ENCODE assay signal across 24 cellular contexts in the genomic region with DNA sequence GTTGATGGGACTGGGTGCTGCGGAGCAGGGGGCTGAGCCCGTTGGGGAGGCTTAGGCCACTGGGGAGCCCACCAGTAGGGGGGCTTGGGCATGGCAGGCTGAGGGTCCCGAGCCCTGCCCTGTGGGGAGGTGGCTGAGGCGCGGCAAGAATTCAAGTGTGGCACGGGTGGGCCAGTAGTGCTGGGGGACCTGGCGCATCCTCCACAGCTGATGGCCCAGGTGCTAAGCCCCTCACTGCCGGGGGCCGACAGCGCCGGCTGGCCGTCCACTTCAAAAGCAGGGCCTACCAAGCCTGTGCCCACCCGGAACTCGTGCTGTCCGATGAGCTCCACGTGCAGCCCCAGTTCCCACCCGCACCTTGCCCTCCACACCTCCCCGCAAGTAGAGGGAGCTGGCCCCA.
A peak's percentile ranks its signal among the peaks of the same experiment; 100 is the strongest.
DNase-seq lines count a peak whose midpoint lies in the region; ATAC-seq, FAIRE-seq and TF ChIP-seq lines count a peak whose summit lies in the region.
"Had no signal": no experiment of that assay in that cellular context is flagged by ENCODE, and none has a peak within 500 bp of the region (broad histone marks: within the 10 kb centered on the region; RNA-seq: fewer than 3 reads in every experiment).

No MANE protein-coding gene starts in this region.

- H3K4me1 Mint-ChIP-seq in H9, result peaks cover 2 to 27% of the 10 kb centered on the region in 2 experiments
- H3K4me1 Mint-ChIP-seq: CD4-positive, alpha-beta memory T cell had no signal

- H2BK15ac ChIP-seq in H9 (ENCODE audit: low read depth, low read length), result no peak overlapping the region

- H3K14ac ChIP-seq in H9 (ENCODE audit: insufficient read depth, low read length), result no peak overlapping the region

- H3K27me3 ChIP-seq in right cardiac atrium (ENCODE audit: control insufficient read depth, insufficient read depth) (no peaks in the 10 kb centered on the region), heart left ventricle (no peaks in the 10 kb centered on the region), HepG2 (ENCODE audit: control insufficient read depth in 1 of 2, insufficient read depth in 2 of 2, low read length in 2 of 2) (no peaks in the 10 kb centered on the region), spleen (replicated peaks in 1 of 7) (no peaks in the 10 kb centered on the region), aorta (ENCODE audit: control insufficient read depth in 1 of 2, insufficient read depth in 2 of 2, low read length in 1 of 2) (no peaks in the 10 kb centered on the region), H9 (ENCODE audit: insufficient read depth, low read length) (no peaks in the 10 kb centered on the region)

- POLR2A ChIA-PET in HepG2 (lab: Yijun Ruan, JAX), result no interaction called here
- POLR2A ChIA-PET in RWPE1 (lab: Yijun Ruan, JAX; ENCODE audit: low non-redundant PET), result no interaction called here

- intact Hi-C loops in right cardiac atrium (cut with DNase I) (no loop called here), heart left ventricle (cut with DNase I) (no loop called here), HepG2 (cut with micrococcal nuclease; ENCODE audit: unreplicated experiment) (no loop called here), spleen (cut with DNase I; ENCODE audit: low total_unique reads) (no loop called here), aorta (cut with DNase I) (no loop called here)

- no peak for TF ChIP-seq RAD21 in HepG2 (CRISPR knock-in tag; IDR thresholded peaks at IDR 0.05)

- H2AFZ ChIP-seq in HepG2 (ENCODE audit: low read length), result no peak overlapping the region
- no peak overlapping the region for H2AFZ ChIP-seq in H9 (ENCODE audit: low read length)
- H2AFZ ChIP-seq: GM23248 had no signal

- H3K9me3 ChIP-seq in right cardiac atrium (ENCODE audit: control insufficient read depth, low read length) (peaks cover 1% of the 10 kb centered on the region), heart left ventricle (peaks cover 0 to 29% (median 8%) of the 10 kb centered on the region in 12 donors), HepG2 (ENCODE audit: low read length) (peaks cover 88% of the 10 kb centered on the region), spleen (peaks cover 0 to 42% (median 29%) of the 10 kb centered on the region in 8 donors), aorta (ENCODE audit: control insufficient read depth, low read length) (peaks cover 5% of the 10 kb centered on the region), H9 (ENCODE audit: control insufficient read depth, low read depth, low read length) (peaks cover 54% of the 10 kb centered on the region)
- H3K9me3 ChIP-seq: A549 had no signal

- H3K27me3 Mint-ChIP-seq in H9 (ENCODE audit: low read depth), result no peaks in the 10 kb centered on the region
- H3K27me3 Mint-ChIP-seq: CD4-positive, alpha-beta memory T cell had no signal

- no peaks in the 10 kb centered on the region for H3K79me1 ChIP-seq in H9 (ENCODE audit: insufficient read depth, low read depth, low read length, poor library complexity, severe bottlenecking)

- ATAC-seq in right cardiac atrium, result peak in 1 of 2 donors; percentile 16
- ATAC-seq in heart left ventricle, result no peak
- ATAC-seq in HepG2, result no peak
- peak; percentile 54 for ATAC-seq in aorta (ENCODE audit: low FRiP score)
- ATAC-seq: A549, GM12878, HCT116 had no signal

- no peak overlapping the region for H4K5ac ChIP-seq in H9 (ENCODE audit: insufficient read length, low read depth, low read length)

- TF ChIP-seq CTCF in heart left ventricle (IDR thresholded peaks at IDR 0.05) (no peak), HepG2 (CRISPR knock-in tag; IDR thresholded peaks at IDR 0.05) (no peak), spleen (IDR thresholded peaks at IDR 0.05 in 8 of 11, conservative IDR thresholded peaks at IDR 0.05 in 3 of 11) (no peak), H9 (conservative IDR thresholded peaks at IDR 0.05) (no peak), RWPE1 (conservative IDR thresholded peaks at IDR 0.05; ENCODE audit: low read depth) (no peak)

- no TSS peak for BruUV-seq in HepG2 (replicated peaks; lab: Mats Ljungman, UMichigan)

- peaks cover 39 to 63% (median 59%) of the 10 kb centered on the region in 3 experiments for H3K36me3 Mint-ChIP-seq in H9 (ENCODE audit: insufficient read depth in 1 of 3, low read depth in 3 of 3)
- H3K36me3 Mint-ChIP-seq: CD4-positive, alpha-beta memory T cell had no signal

- no peak overlapping the region for H2BK12ac ChIP-seq in H9 (ENCODE audit: insufficient read length, low read depth, low read length)

- H3K4me2 ChIP-seq in HepG2 (ENCODE audit: low read depth, low read length) (no peak overlapping the region), H9 (ENCODE audit: insufficient read depth, insufficient read length, low read length) (no peak overlapping the region)
- H3K4me2 ChIP-seq: A549 had no signal

- no peak overlapping the region for H3T11ph ChIP-seq in H9 (ENCODE audit: low read length)

- no peaks in the 10 kb centered on the region for H3K23me2 ChIP-seq in H9 (ENCODE audit: insufficient read length, low read depth, low read length, poor library complexity, severe bottlenecking)

- no peak for FAIRE-seq in HepG2 (lab: Jason Lieb, UNC)
- FAIRE-seq: A549, G401.6, GM12878, GM19239, H1 had no signal

- H3K9me3 Mint-ChIP-seq in H9, result peaks cover 47 to 54% of the 10 kb centered on the region in 2 experiments

- H4K91ac ChIP-seq in H9 (ENCODE audit: insufficient read length, low read depth, low read length), result no peak overlapping the region

- DNase-seq in right cardiac atrium, result peak in 2 of 3 donors; percentile 28 to 40
- DNase-seq in heart left ventricle, result no peak
- DNase-seq in HepG2 (ENCODE audit: low spot score), result no peak
- DNase-seq in spleen, result peak; percentile 63
- DNase-seq in aorta, result no peak
- DNase-seq in H9, result no peak
- DNase-seq in RWPE1 (ENCODE audit: low spot score), result no peak
- DNase-seq: 8988T, ACHN, AML-193, C1 segment of cervical spinal cord, Calu3, COR-L47, DMS153, DND-41, GM23248, H7 had no signal

- CTCF ChIA-PET in HepG2 (lab: Yijun Ruan, JAX; ENCODE audit: low intra/inter-chr PET ratio, low total read pairs), result no interaction called here
- CTCF ChIA-PET in RWPE1 (lab: Yijun Ruan, JAX), result interaction anchor here (0.6 kb wide), 1 partner anchor 38 kb away, joined by 5 read pairs; no protein-coding TSS in a partner anchor

- no peak overlapping the region for H2BK120ac ChIP-seq in H9 (ENCODE audit: low read depth, low read length, poor library complexity, severe bottlenecking)

- no peak overlapping the region for H3K56ac ChIP-seq in H9 (ENCODE audit: insufficient read length, low read depth, low read length)

- H3K4ac ChIP-seq in H9 (ENCODE audit: low read depth, low read length), result no peak overlapping the region

- no peak overlapping the region for H3K27ac Mint-ChIP-seq in H9
- H3K27ac Mint-ChIP-seq: CD4-positive, alpha-beta memory T cell had no signal

- WGBS in right cardiac atrium, result 93% methylated on average over 18 of the region's 18 CpGs
- WGBS in heart left ventricle, 4 donors, result 81 to 94% (median 91%) methylated on average over 12 to 18 of the region's 18 CpGs
- 40% methylated on average over 6 of the region's 18 CpGs for WGBS in HepG2 (ENCODE audit: low lambda C conversion rate)
- 85 to 96% (median 92%) methylated on average over 2 to 18 of the region's 18 CpGs for WGBS in spleen, 5 donors
- 90 to 96% methylated on average over 13 to 18 of the region's 18 CpGs for WGBS in aorta, 2 donors
- WGBS in H9 (ENCODE audit: extremely low coverage, insufficient read length, low lambda C conversion rate), result no CpG with 5 or more reads among the region's 18 CpGs

- H3K27ac ChIP-seq in right cardiac atrium (ENCODE audit: low read length), result no peak overlapping the region
- H3K27ac ChIP-seq in heart left ventricle, result no peak overlapping the region
- H3K27ac ChIP-seq in HepG2 (ENCODE audit: extremely low read length, insufficient read depth, low read length), result no peak overlapping the region
- H3K27ac ChIP-seq in spleen, result no peak overlapping the region
- H3K27ac ChIP-seq in aorta (ENCODE audit: low read depth in 1 of 2, low read length in 2 of 2), result no peak overlapping the region
- H3K27ac ChIP-seq in H9 (ENCODE audit: insufficient read length, low read depth, low read length), result no peak overlapping the region
- no peak overlapping the region for H3K27ac ChIP-seq in RWPE1
- H3K27ac ChIP-seq: A549, GM23248 had no signal

- in situ Hi-C loops in HepG2 (cut with HindIII; ENCODE audit: extremely low pct_ligation_motif_present, low pct_unique_long_range_greater_than_20kb), result no loop called here

- H2BK5ac ChIP-seq in H9 (ENCODE audit: insufficient read length, low read length), result no peak overlapping the region

- no peak overlapping the region for H3K4me3 ChIP-seq in right cardiac atrium (ENCODE audit: low read length)
- H3K4me3 ChIP-seq in heart left ventricle, result no peak overlapping the region
- H3K4me3 ChIP-seq in HepG2 (replicated peaks in 1 of 3; ENCODE audit: insufficient read depth in 1 of 3, low read depth in 2 of 3, low read length in 3 of 3), result no peak overlapping the region
- no peak overlapping the region for H3K4me3 ChIP-seq in spleen
- H3K4me3 ChIP-seq in aorta (ENCODE audit: low read length in 2 of 2), result no peak overlapping the region
- H3K4me3 ChIP-seq: A549, GM12878, GM23248 had no signal

- TF ChIP-seq POLR2A in heart left ventricle (IDR thresholded peaks at IDR 0.05), result no peak
- TF ChIP-seq POLR2A in HepG2 (IDR thresholded peaks at IDR 0.05; ENCODE audit: insufficient read depth in 1 of 2, low read depth in 2 of 2, low read length in 2 of 2), result no peak
- no peak for TF ChIP-seq POLR2A in spleen (IDR thresholded peaks at IDR 0.05)

- no peak overlapping the region for H3K23ac ChIP-seq in H9 (ENCODE audit: insufficient read length, low read depth, low read length)

- TF ChIP-seq EP300 in HepG2 (IDR thresholded peaks at IDR 0.05; ENCODE audit: low read depth in 2 of 2, low read length in 2 of 2), result no peak
- TF ChIP-seq EP300 in HepG2 (CRISPR knock-in tag; IDR thresholded peaks at IDR 0.05; ENCODE audit: borderline replicate concordance), result no peak

- H3K9ac ChIP-seq in HepG2 (ENCODE audit: insufficient read depth, low read depth, low read length) (no peak overlapping the region), H9 (ENCODE audit: extremely low read depth, insufficient read length, low read length) (no peak overlapping the region)
- H3K9ac ChIP-seq: GM23248 had no signal

- H4K20me1 ChIP-seq in HepG2 (ENCODE audit: insufficient read depth, low read length), result no peaks in the 10 kb centered on the region
- no peaks in the 10 kb centered on the region for H4K20me1 ChIP-seq in H9 (ENCODE audit: control insufficient read depth, insufficient read depth, insufficient read length)

- H3K4me3 Mint-ChIP-seq in H9, result no peak overlapping the region
- H3K4me3 Mint-ChIP-seq: CD4-positive, alpha-beta memory T cell had no signal

- H3K79me2 ChIP-seq in HepG2 (ENCODE audit: insufficient read depth, low read length) (no peaks in the 10 kb centered on the region), H9 (ENCODE audit: insufficient read depth, low read length) (no peaks in the 10 kb centered on the region)

- no peak overlapping the region for H3K18ac ChIP-seq in H9 (ENCODE audit: insufficient read length, low read depth, low read length)

- H3K4me1 ChIP-seq in right cardiac atrium (ENCODE audit: control insufficient read depth, insufficient read depth, low read length) (no peaks in the 10 kb centered on the region), heart left ventricle (no peaks in the 10 kb centered on the region), HepG2 (ENCODE audit: insufficient read depth, low read length) (no peaks in the 10 kb centered on the region), spleen (no peaks in the 10 kb centered on the region), aorta (ENCODE audit: control insufficient read depth in 1 of 2, insufficient read depth in 2 of 2, low read length in 2 of 2) (no peaks in the 10 kb centered on the region), H9 (ENCODE audit: insufficient read depth, low read length) (no peaks in the 10 kb centered on the region)

- H3K36me3 ChIP-seq in heart left ventricle (no peaks in the 10 kb centered on the region), HepG2 (replicated peaks in 1 of 2; ENCODE audit: control insufficient read depth in 1 of 2, insufficient read depth in 2 of 2, low read length in 2 of 2) (no peaks in the 10 kb centered on the region), spleen (no peaks in the 10 kb centered on the region), aorta (ENCODE audit: control insufficient read depth in 1 of 2, insufficient read depth in 2 of 2, low read length in 1 of 2) (no peaks in the 10 kb centered on the region)

- no peak overlapping the region for H2BK20ac ChIP-seq in H9 (ENCODE audit: low read depth, low read length, poor library complexity, severe bottlenecking)

- H2AK5ac ChIP-seq in H9 (ENCODE audit: insufficient read length, low read length), result no peak overlapping the region

- H4K8ac ChIP-seq in H9 (replicated peaks; ENCODE audit: insufficient read length, low read depth, low read length), result no peak overlapping the region

Comparison
In these comparisons a context has a peak if more than half of its experiments do, and no peak if none do; other contexts are left out.
1. DNase-seq: peak in right cardiac atrium (2 of 3) and spleen (single experiment); none in heart left ventricle (0 of 5), HepG2 (single experiment), aorta (0 of 2), H9 (single experiment) and RWPE1 (single experiment).